Comparison of ENCODE assay signal across 8 cellular contexts in the genomic region with DNA sequence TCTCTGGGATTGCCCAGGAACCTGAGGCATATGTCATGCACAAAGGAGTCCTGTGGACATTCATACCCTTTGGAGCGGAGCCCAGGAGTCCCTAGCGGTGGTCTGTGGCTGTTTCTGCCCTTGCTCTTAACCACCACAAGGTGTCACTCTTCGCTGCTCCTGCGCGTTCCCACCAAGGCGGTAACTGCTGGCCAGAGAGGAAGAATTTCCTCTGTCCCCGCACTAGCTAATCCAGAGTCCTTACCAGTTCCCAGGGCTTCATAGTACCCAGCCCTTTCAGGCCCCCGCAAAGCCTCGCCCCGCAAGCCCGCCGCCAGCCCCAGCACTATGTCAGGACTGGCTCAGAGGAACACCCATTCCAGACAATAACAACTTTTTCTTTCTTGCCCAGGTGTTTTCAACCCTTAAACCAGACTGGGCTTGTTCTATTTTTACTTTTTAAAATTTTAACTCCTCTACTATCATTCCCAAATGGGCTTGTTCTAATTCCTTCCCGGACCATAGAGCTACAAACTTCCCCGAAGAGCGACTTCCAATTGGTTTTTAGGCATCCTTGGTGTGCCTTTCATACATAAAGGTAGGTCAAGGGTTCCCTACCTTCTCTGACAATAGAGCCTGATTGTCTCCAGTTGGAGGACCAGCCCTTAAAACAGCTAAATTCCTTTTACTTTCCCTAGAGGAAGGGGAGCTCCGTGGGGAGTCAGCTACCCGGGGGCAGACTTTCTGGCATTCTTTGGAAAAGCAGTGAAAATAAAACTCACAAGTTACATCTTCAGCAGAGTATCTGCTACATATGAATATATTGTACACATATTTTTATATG. TPM values are rescaled to one million over a fixed set of nuclear protein-coding genes. Genes with fewer than 3 reads are reported as not detected.
DNase-seq lines count a peak whose midpoint lies in the region; TF ChIP-seq lines count a peak whose summit lies in the region.

No MANE protein-coding gene starts in this region.

- H3K4me3 ChIP-seq in H7 (ENCODE audit: insufficient read depth, low read depth, low read length) (no peak overlapping the region), SK-N-SH (ENCODE audit: low read depth in 2 of 2, low read length in 1 of 2) (peak overlapping the region in 1 of 2 experiments; percentile 13; a peak in 1 of 4 replicates), tibial artery (peak overlapping the region in 1 of 2 donors; percentile 23)

- H3K27ac ChIP-seq in SK-N-SH (ENCODE audit: low read depth in 2 of 2, low read length in 1 of 2) (no peak overlapping the region), tibial artery (peak overlapping the region; percentile 66 to 77)

- DNase-seq in DMS153 (lab: John Stamatoyannopoulos, UW) (peak; percentile 69), H7 (peak; percentile 86), NCI-H1092 treated with DMSO at 0.1 percent for 48 hours (lab: John Stamatoyannopoulos, UW) (peak; percentile 82), SK-N-SH (peak; percentile 85), head of caudate nucleus (peak; percentile 56 to 90 (median 77)), osteocyte (ENCODE audit: extremely low spot score, unreplicated experiment) (peak; percentile 92), tibial artery (peak; percentile 68 to 88)
- peak; percentile 76 for DNase-seq in activated naive CD4-positive, alpha-beta T cell treated with anti-CD3 and anti-CD28 coated beads, Interleukin-2, amount 10 ng/mL, durations not matched to agents 7 days and 5 days

- peak overlapping the region; percentile 39; the same call in 1 of the 2 replicates for H3K4me2 ChIP-seq in SK-N-SH

- WGBS in SK-N-SH (ENCODE audit: low lambda C conversion rate): 21% methylated on average over 17 of the region's 17 CpGs

- H3K27me3 Mint-ChIP-seq in activated naive CD4-positive, alpha-beta T cell treated with anti-CD3 and anti-CD28 coated beads, Interleukin-2, amount 10 ng/mL, durations not matched to agents 7 days and 5 days: peaks cover 24% of the 10 kb centered on the region
- no peaks in the 10 kb centered on the region for H3K27me3 Mint-ChIP-seq in osteocyte (ENCODE audit: unreplicated experiment)

- peak overlapping the region; percentile 77 for H2AFZ ChIP-seq in SK-N-SH (ENCODE audit: low read depth)

- TF ChIP-seq CTCF in SK-N-SH (IDR thresholded peaks at IDR 0.05): peak; percentile 97
- peak; percentile 99 for TF ChIP-seq CTCF in osteocyte (IDR thresholded peaks at IDR 0.05)
- peak; percentile 99 for TF ChIP-seq CTCF in tibial artery (IDR thresholded peaks at IDR 0.05)

- no peaks in the 10 kb centered on the region for H3K36me3 Mint-ChIP-seq in activated naive CD4-positive, alpha-beta T cell treated with anti-CD3 and anti-CD28 coated beads, Interleukin-2, amount 10 ng/mL, durations not matched to agents 7 days and 5 days
- H3K36me3 Mint-ChIP-seq in osteocyte (ENCODE audit: unreplicated experiment): no peaks in the 10 kb centered on the region

- H3K4me1 ChIP-seq in SK-N-SH (ENCODE audit: control insufficient read depth in 1 of 2, insufficient read depth in 2 of 2, low read depth in 1 of 2, low read length in 1 of 2): peaks cover 0 to 5% of the 10 kb centered on the region in 2 experiments; a peak in 1 of 4 replicates
- peaks cover 0 to 46% (median 15%) of the 10 kb centered on the region in 4 donors for H3K4me1 ChIP-seq in tibial artery

- no peaks in the 10 kb centered on the region for H4K20me1 ChIP-seq in SK-N-SH (ENCODE audit: insufficient read depth)

- CTCF ChIA-PET in SK-N-SH (lab: Yijun Ruan, JAX): interaction anchor here (0.5 to 6.8 kb wide), 87 partner anchors 9 to 952 kb away, joined by 3 to 116 read pairs (median 4); a partner anchor contains a TSS
- CTCF ChIA-PET in activated naive CD4-positive, alpha-beta T cell treated with anti-CD3 and anti-CD28 coated beads, Interleukin-2, amount 10 ng/mL, durations not matched to agents 7 days and 5 days (lab: Charles Lee): interaction anchor here (0.6 to 4.2 kb wide), 76 partner anchors 8 to 615 kb away, joined by 3 to 137 read pairs (median 4); a partner anchor contains a TSS

- peak; percentile 98 for TF ChIP-seq RAD21 in SK-N-SH (IDR thresholded peaks at IDR 0.05; ENCODE audit: low read length)

- no peaks in the 10 kb centered on the region for H3K36me3 ChIP-seq in H7 (replicated peaks; ENCODE audit: control insufficient read depth, insufficient read depth, low read length)
- H3K36me3 ChIP-seq in SK-N-SH (replicated peaks in 1 of 2; ENCODE audit: control insufficient read depth in 1 of 2, insufficient read depth in 2 of 2, low read length in 1 of 2): no peaks in the 10 kb centered on the region
- H3K36me3 ChIP-seq in tibial artery: no peaks in the 10 kb centered on the region

- no peak overlapping the region for H3K4me3 Mint-ChIP-seq in activated naive CD4-positive, alpha-beta T cell treated with anti-CD3 and anti-CD28 coated beads, Interleukin-2, amount 10 ng/mL, durations not matched to agents 7 days and 5 days
- peak overlapping the region; percentile 69 for H3K4me3 Mint-ChIP-seq in osteocyte (ENCODE audit: unreplicated experiment)

- no peaks in the 10 kb centered on the region for H3K9me3 ChIP-seq in SK-N-SH
- no peaks in the 10 kb centered on the region for H3K9me3 ChIP-seq in tibial artery

- H3K27ac Mint-ChIP-seq in activated naive CD4-positive, alpha-beta T cell treated with anti-CD3 and anti-CD28 coated beads, Interleukin-2, amount 10 ng/mL, durations not matched to agents 7 days and 5 days: no peak overlapping the region
- peak overlapping the region; percentile 88 for H3K27ac Mint-ChIP-seq in osteocyte (ENCODE audit: unreplicated experiment)

- H3K4me1 Mint-ChIP-seq in activated naive CD4-positive, alpha-beta T cell treated with anti-CD3 and anti-CD28 coated beads, Interleukin-2, amount 10 ng/mL, durations not matched to agents 7 days and 5 days: peaks cover 7% of the 10 kb centered on the region
- peaks cover 21% of the 10 kb centered on the region for H3K4me1 Mint-ChIP-seq in osteocyte (ENCODE audit: unreplicated experiment)

- H3K9me2 ChIP-seq in SK-N-SH: no peaks in the 10 kb centered on the region

- no peaks in the 10 kb centered on the region for H3K27me3 ChIP-seq in H7 (ENCODE audit: control insufficient read depth, insufficient read depth, low read length)
- H3K27me3 ChIP-seq in SK-N-SH (ENCODE audit: insufficient read depth): no peaks in the 10 kb centered on the region
- H3K27me3 ChIP-seq in tibial artery: no peaks in the 10 kb centered on the region

- H3F3A ChIP-seq in SK-N-SH (replicated peaks; ENCODE audit: insufficient read depth): no peaks in the 10 kb centered on the region

- H3K9me3 Mint-ChIP-seq in activated naive CD4-positive, alpha-beta T cell treated with anti-CD3 and anti-CD28 coated beads, Interleukin-2, amount 10 ng/mL, durations not matched to agents 7 days and 5 days: no peaks in the 10 kb centered on the region
- no peaks in the 10 kb centered on the region for H3K9me3 Mint-ChIP-seq in osteocyte (ENCODE audit: unreplicated experiment)

- H3K79me2 ChIP-seq in SK-N-SH (ENCODE audit: insufficient read depth): no peaks in the 10 kb centered on the region

- POLR2A ChIA-PET in SK-N-SH (lab: Yijun Ruan, JAX): no interaction called here

- intact Hi-C loops in head of caudate nucleus (cut with DNase I): loop anchor here (2.0 to 10.0 kb wide), 2 partner anchors 167 to 285 kb away; no protein-coding TSS in a partner anchor
- intact Hi-C loops in tibial artery (cut with DNase I; ENCODE audit: low total_unique reads): no loop called here

- peak overlapping the region; percentile 17; the same call in 1 of the 2 replicates for H3K9ac ChIP-seq in SK-N-SH

- TF ChIP-seq EP300 in SK-N-SH (IDR thresholded peaks at IDR 0.05; ENCODE audit: borderline replicate concordance in 1 of 2, low read depth in 1 of 2, low read length in 1 of 2): no peak

TF ChIP-seq in SK-N-SH, 30 proteins besides CTCF, POLR2A, EP300 and RAD21 (continues in another document):
- TF ChIP-seq, protein P1, sequence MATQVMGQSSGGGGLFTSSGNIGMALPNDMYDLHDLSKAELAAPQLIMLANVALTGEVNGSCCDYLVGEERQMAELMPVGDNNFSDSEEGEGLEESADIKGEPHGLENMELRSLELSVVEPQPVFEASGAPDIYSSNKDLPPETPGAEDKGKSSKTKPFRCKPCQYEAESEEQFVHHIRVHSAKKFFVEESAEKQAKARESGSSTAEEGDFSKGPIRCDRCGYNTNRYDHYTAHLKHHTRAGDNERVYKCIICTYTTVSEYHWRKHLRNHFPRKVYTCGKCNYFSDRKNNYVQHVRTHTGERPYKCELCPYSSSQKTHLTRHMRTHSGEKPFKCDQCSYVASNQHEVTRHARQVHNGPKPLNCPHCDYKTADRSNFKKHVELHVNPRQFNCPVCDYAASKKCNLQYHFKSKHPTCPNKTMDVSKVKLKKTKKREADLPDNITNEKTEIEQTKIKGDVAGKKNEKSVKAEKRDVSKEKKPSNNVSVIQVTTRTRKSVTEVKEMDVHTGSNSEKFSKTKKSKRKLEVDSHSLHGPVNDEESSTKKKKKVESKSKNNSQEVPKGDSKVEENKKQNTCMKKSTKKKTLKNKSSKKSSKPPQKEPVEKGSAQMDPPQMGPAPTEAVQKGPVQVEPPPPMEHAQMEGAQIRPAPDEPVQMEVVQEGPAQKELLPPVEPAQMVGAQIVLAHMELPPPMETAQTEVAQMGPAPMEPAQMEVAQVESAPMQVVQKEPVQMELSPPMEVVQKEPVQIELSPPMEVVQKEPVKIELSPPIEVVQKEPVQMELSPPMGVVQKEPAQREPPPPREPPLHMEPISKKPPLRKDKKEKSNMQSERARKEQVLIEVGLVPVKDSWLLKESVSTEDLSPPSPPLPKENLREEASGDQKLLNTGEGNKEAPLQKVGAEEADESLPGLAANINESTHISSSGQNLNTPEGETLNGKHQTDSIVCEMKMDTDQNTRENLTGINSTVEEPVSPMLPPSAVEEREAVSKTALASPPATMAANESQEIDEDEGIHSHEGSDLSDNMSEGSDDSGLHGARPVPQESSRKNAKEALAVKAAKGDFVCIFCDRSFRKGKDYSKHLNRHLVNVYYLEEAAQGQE (IDR thresholded peaks at IDR 0.05; ENCODE audit: low read depth, low read length): 0 out of 2 replicates have a peak, but pooled peaks have one; percentile 29
- TF ChIP-seq NRF1 (IDR thresholded peaks at IDR 0.05; ENCODE audit: low read depth, low read length) (0 out of 2 replicates have a peak, but pooled peaks have one; percentile 10), SMC3 (IDR thresholded peaks at IDR 0.05; ENCODE audit: low read depth, low read length) (peak; percentile 99), NFIC (IDR thresholded peaks at IDR 0.05; ENCODE audit: borderline replicate concordance) (peak; percentile 53), RXRA (IDR thresholded peaks at IDR 0.05; ENCODE audit: borderline replicate concordance, low read depth) (no peak)

RNA-seq across cellular contexts. Expression of a gene that starts 31.8 kb away (rescaled TPM):
- total RNA-seq in H7 (2014; rRNA removed; shearing (Covaris generic)): 0.55 and 0.73 TPM in 2 replicates
- polyA plus RNA-seq in SK-N-SH (2012; rRNA removed): 1.6 and 1.8 TPM in 2 replicates
- polyA plus RNA-seq in SK-N-SH (2012; cell fraction: cytosol; rRNA removed): 1.1 and 1.3 TPM in 2 replicates
- 3.2 and 4.4 TPM in 2 replicates for polyA plus RNA-seq in SK-N-SH (2012; cell fraction: nucleus; rRNA removed)
- 1.6 and 3.1 TPM in 2 replicates for total RNA-seq in osteocyte

RNA-seq across cellular contexts. Expression of a gene that starts 54.8 kb away (rescaled TPM):
- 66.6 and 72.9 TPM in 2 replicates for total RNA-seq in H7 (2014; rRNA removed; shearing (Covaris generic))
- polyA plus RNA-seq in SK-N-SH (2012; rRNA removed): 48.2 and 66.5 TPM in 2 replicates
- 64.3 and 64.8 TPM in 2 replicates for polyA plus RNA-seq in SK-N-SH (2012; cell fraction: cytosol; rRNA removed)
- polyA plus RNA-seq in SK-N-SH (2012; cell fraction: nucleus; rRNA removed): 26.8 and 34.3 TPM in 2 replicates
- total RNA-seq in osteocyte: 92.3 and 94.8 TPM in 2 replicates

Comparison
In these comparisons a context has a peak if more than half of its experiments do, and no peak if none do; other contexts are left out.
1. H3K27ac ChIP-seq: peak in tibial artery (2 of 2); none in SK-N-SH (0 of 2).
2. Peak in every context shown above with its lines, with median percentiles within 50 percentile points of each other: DNase-seq and CTCF ChIP-seq.